1 cellular context compared by ENCODE assay signal in the genomic region with DNA sequence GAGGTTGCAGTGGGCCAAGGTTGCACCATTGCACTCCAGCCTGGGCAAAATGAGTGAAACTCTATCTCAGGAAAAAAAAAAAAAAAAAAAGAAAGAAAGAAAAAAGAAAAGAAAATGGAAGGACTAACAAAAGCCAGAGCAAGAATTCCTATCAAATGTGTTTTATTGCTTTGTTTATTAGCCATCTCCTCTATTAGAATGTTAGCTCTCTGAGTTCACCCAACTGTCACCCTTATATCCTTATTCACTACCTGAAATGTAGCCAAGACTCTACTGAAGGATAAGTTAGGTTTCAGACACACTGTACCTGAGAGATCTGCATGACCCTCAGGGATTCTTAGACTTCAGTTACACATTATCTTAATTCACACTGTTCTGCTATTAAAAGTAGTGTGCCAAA.
TF ChIP-seq lines count a peak whose summit lies in the region.

No MANE protein-coding gene starts in this region.

TF ChIP-seq in GM23338, 12 proteins besides CTCF, POLR2A, EP300 and RAD21 (continued from another document):
- TF ChIP-seq, protein P1, sequence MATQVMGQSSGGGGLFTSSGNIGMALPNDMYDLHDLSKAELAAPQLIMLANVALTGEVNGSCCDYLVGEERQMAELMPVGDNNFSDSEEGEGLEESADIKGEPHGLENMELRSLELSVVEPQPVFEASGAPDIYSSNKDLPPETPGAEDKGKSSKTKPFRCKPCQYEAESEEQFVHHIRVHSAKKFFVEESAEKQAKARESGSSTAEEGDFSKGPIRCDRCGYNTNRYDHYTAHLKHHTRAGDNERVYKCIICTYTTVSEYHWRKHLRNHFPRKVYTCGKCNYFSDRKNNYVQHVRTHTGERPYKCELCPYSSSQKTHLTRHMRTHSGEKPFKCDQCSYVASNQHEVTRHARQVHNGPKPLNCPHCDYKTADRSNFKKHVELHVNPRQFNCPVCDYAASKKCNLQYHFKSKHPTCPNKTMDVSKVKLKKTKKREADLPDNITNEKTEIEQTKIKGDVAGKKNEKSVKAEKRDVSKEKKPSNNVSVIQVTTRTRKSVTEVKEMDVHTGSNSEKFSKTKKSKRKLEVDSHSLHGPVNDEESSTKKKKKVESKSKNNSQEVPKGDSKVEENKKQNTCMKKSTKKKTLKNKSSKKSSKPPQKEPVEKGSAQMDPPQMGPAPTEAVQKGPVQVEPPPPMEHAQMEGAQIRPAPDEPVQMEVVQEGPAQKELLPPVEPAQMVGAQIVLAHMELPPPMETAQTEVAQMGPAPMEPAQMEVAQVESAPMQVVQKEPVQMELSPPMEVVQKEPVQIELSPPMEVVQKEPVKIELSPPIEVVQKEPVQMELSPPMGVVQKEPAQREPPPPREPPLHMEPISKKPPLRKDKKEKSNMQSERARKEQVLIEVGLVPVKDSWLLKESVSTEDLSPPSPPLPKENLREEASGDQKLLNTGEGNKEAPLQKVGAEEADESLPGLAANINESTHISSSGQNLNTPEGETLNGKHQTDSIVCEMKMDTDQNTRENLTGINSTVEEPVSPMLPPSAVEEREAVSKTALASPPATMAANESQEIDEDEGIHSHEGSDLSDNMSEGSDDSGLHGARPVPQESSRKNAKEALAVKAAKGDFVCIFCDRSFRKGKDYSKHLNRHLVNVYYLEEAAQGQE (IDR thresholded peaks at IDR 0.05; ENCODE audit: unreplicated experiment): no peak
- TF ChIP-seq ETS1 (IDR thresholded peaks at IDR 0.05) (no peak), NANOG (IDR thresholded peaks at IDR 0.05; ENCODE audit: borderline replicate concordance) (no peak), EZH2phosphoT487 (IDR thresholded peaks at IDR 0.05; ENCODE audit: unreplicated experiment) (no peak), ZNF331 (CRISPR knock-in tag; IDR thresholded peaks at IDR 0.05; ENCODE audit: low read depth) (no peak), POLR2AphosphoS5 (IDR thresholded peaks at IDR 0.05; ENCODE audit: low read depth) (no peak), ZNF462 (CRISPR knock-in tag; IDR thresholded peaks at IDR 0.05) (no peak), JUNB (IDR thresholded peaks at IDR 0.05; ENCODE audit: unreplicated experiment) (no peak), EZH2 (IDR thresholded peaks at IDR 0.05; ENCODE audit: low read depth, unreplicated experiment) (no peak)
